23 cellular contexts compared by ENCODE assay signal in genomic region chr10:350981-351501, GRCh38.
"Had no signal": no experiment of that assay in that cellular context is flagged by ENCODE, and none has a peak within 500 bp of the region (broad histone marks: within the 10 kb centered on the region; RNA-seq: fewer than 3 reads in every experiment).

No MANE protein-coding gene starts in this region.

- H3K27ac Mint-ChIP-seq: mesothelial cell of epicardium; naive B cell; T-helper 1 cell treated with Interleukin-12 subunit alpha and Interleukin-12 subunit beta and Interleukin-4 antibody, amounts not matched to agents 30 μg/mL and 1 μg/mL, for 36 hours had no signal

- H3K27me3 Mint-ChIP-seq: activated T-cell treated with anti-CD3 and anti-CD28 coated beads, Interleukin-2, amount 50 U/mL, for 24 hours; naive B cell had no signal

- H3K9me3 Mint-ChIP-seq: activated T-cell treated with anti-CD3 and anti-CD28 coated beads, Interleukin-2, amount 50 U/mL, for 24 hours had no signal

- H3K36me3 ChIP-seq: colonic mucosa had no signal

- ATAC-seq: gastrocnemius medialis had no signal

- H3K4me3 Mint-ChIP-seq: activated T-cell treated with anti-CD3 and anti-CD28 coated beads, Interleukin-2, amount 50 U/mL, for 24 hours; mesothelial cell of epicardium; naive B cell; T-helper 1 cell treated with Interleukin-12 subunit alpha and Interleukin-12 subunit beta and Interleukin-4 antibody, amounts not matched to agents 30 μg/mL and 1 μg/mL, for 36 hours had no signal

- DNase-seq: activated CD4-positive, alpha-beta T cell treated with anti-CD3 and anti-CD28 coated beads for 48 hours; activated CD4-positive, alpha-beta T cell treated with anti-CD3 and anti-CD28 coated beads, Interleukin-2, amount 50 U/mL, for 48 hours; activated CD8-positive, alpha-beta memory T cell treated with anti-CD3 and anti-CD28 coated beads, Interleukin-2, amount 50 U/mL, for 4 hours; activated naive CD4-positive, alpha-beta T cell; activated T-cell treated with anti-CD3 and anti-CD28 coated beads, Interleukin-2, amount 50 U/mL, for 24 hours; anterior cingulate cortex; cerebellar nuclear complex; colonic mucosa; effector CD8-positive, alpha-beta T cell; gastrocnemius medialis; glutamatergic neuron; left ventricle myocardium inferior; naive B cell; nucleus accumbens; SW 1271; T-helper 9 cell had no signal

- H3K27ac ChIP-seq: colonic mucosa, gastrocnemius medialis, left ventricle myocardium inferior, parathyroid adenoma, right atrium auricular region, SK-N-MC, tibial nerve, VCaP had no signal

- H3K4me1 Mint-ChIP-seq: mesothelial cell of epicardium had no signal

- H3K9me3 ChIP-seq: colonic mucosa, gastrocnemius medialis, left ventricle myocardium inferior, right atrium auricular region, tibial nerve had no signal

- H3K27me3 ChIP-seq: colonic mucosa, gastrocnemius medialis, right atrium auricular region, tibial nerve had no signal

- H3K4me1 ChIP-seq: colonic mucosa, gastrocnemius medialis, left ventricle myocardium inferior, parathyroid adenoma, right atrium auricular region, tibial nerve had no signal

- H3K4me3 ChIP-seq: colonic mucosa, gastrocnemius medialis, left ventricle myocardium inferior, right atrium auricular region, SK-N-MC, tibial nerve had no signal
